ENCODE assay signal across 14 cellular contexts in the genomic region with DNA sequence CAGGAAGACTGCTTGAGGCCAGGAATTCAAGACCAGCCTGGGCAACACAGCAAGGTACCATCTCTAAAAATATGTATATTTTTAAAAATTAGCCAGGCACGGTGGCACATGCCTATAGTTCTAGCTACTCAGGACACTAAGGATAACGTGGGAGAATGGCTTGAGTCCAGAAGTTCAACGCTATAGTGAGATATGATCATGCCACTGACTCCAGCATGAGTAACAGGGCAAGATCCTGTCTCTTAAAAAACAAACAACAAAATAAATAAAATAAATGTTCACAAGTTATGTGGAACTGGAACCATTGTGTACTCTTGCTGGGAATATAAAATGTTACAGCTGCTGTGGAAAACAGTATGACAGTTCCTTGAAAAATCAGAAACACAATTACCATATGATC. TPM values are rescaled to one million over a fixed set of nuclear protein-coding genes. Genes with fewer than 3 reads are reported as not detected.
DNase-seq lines count a peak whose midpoint lies in the region; ATAC-seq and TF ChIP-seq lines count a peak whose summit lies in the region.
"Had no signal": no experiment of that assay in that cellular context is flagged by ENCODE, and none has a peak within 500 bp of the region (broad histone marks: within the 10 kb centered on the region; RNA-seq: fewer than 3 reads in every experiment).

No MANE protein-coding gene starts in this region.

- H3K27ac Mint-ChIP-seq in MCF 10A (ENCODE audit: low read depth, unreplicated experiment) (no peak overlapping the region), activated B cell treated with CpG ODN at 0.5 μM for 24 hours (peak overlapping the region; percentile 61)
- H3K27ac Mint-ChIP-seq: activated CD4-positive, alpha-beta T cell treated with anti-CD3 and anti-CD28 coated beads, Interleukin-2, amount 10 ng/mL, durations not matched to agents 24 days and 14 days; activated naive CD8-positive, alpha-beta T cell treated with anti-CD3 and anti-CD28 coated beads, Interleukin-2, amount 10 ng/mL, durations not matched to agents 7 days and 5 days had no signal

- ATAC-seq in activated B cell treated with CpG ODN at 0.5 μM for 24 hours (ENCODE audit: low read depth) (no peak), foreskin keratinocyte (peak; percentile 70), GM18505 (IDR thresholded peaks at IDR 0.05; ENCODE audit: unreplicated experiment) (no peak)

- H3K9me3 ChIP-seq in breast epithelium (no peaks in the 10 kb centered on the region), ascending aorta (no peaks in the 10 kb centered on the region)

- H3K27me3 ChIP-seq in breast epithelium (no peaks in the 10 kb centered on the region), foreskin keratinocyte (no peaks in the 10 kb centered on the region), ascending aorta (no peaks in the 10 kb centered on the region)

- H3K27ac ChIP-seq in breast epithelium (no peak overlapping the region), foreskin keratinocyte (peak overlapping the region; percentile 79), ascending aorta (no peak overlapping the region)

- TF ChIP-seq POLR2A in breast epithelium (IDR thresholded peaks at IDR 0.05) (no peak), GM18505 (IDR thresholded peaks at IDR 0.05; ENCODE audit: borderline replicate concordance, extremely low read depth, insufficient read depth, insufficient read length) (no peak)

- no peak for TF ChIP-seq CTCF in MCF 10A (IDR thresholded peaks at IDR 0.05; ENCODE audit: unreplicated experiment)
- no peak for TF ChIP-seq CTCF in breast epithelium (IDR thresholded peaks at IDR 0.05)
- TF ChIP-seq CTCF in activated B cell treated with CpG ODN at 0.5 μM for 24 hours (IDR thresholded peaks at IDR 0.05), result no peak
- TF ChIP-seq CTCF in foreskin keratinocyte (conservative IDR thresholded peaks at IDR 0.05), result no peak
- TF ChIP-seq CTCF in ascending aorta (IDR thresholded peaks at IDR 0.05), result no peak

- H3K4me3 Mint-ChIP-seq in MCF 10A (ENCODE audit: unreplicated experiment) (no peak overlapping the region), activated B cell treated with CpG ODN at 0.5 μM for 24 hours (no peak overlapping the region)
- H3K4me3 Mint-ChIP-seq: activated CD4-positive, alpha-beta T cell treated with anti-CD3 and anti-CD28 coated beads, Interleukin-2, amount 10 ng/mL, durations not matched to agents 24 days and 14 days; activated naive CD8-positive, alpha-beta T cell treated with anti-CD3 and anti-CD28 coated beads, Interleukin-2, amount 10 ng/mL, durations not matched to agents 7 days and 5 days had no signal

- CTCF ChIA-PET in MCF 10A (lab: Yijun Ruan, JAX), result interaction anchor here (0.6 kb wide), 1 partner anchor 179 kb away, joined by 3 read pairs; no protein-coding TSS in a partner anchor
- CTCF ChIA-PET in activated B cell treated with CpG ODN at 0.5 μM for 24 hours (lab: Charles Lee), result no interaction called here

- H3K27me3 Mint-ChIP-seq in MCF 10A (ENCODE audit: insufficient read depth, unreplicated experiment) (no peaks in the 10 kb centered on the region), activated B cell treated with CpG ODN at 0.5 μM for 24 hours (no peaks in the 10 kb centered on the region)
- H3K27me3 Mint-ChIP-seq: activated CD4-positive, alpha-beta T cell treated with anti-CD3 and anti-CD28 coated beads, Interleukin-2, amount 10 ng/mL, durations not matched to agents 24 days and 14 days; activated naive CD8-positive, alpha-beta T cell treated with anti-CD3 and anti-CD28 coated beads, Interleukin-2, amount 10 ng/mL, durations not matched to agents 7 days and 5 days had no signal

- no TSS peak for BruUV-seq in MCF 10A (replicated peaks; lab: Mats Ljungman, UMichigan)

- intact Hi-C loops in MCF 10A (cut with micrococcal nuclease) (loop anchor here (10.0 kb wide), 2 partner anchors 51 to 231 kb away; a partner anchor contains a TSS), breast epithelium (cut with DNase I; ENCODE audit: low total_unique reads) (no loop called here), activated B cell treated with CpG ODN at 0.5 μM for 24 hours (cut with micrococcal nuclease) (no loop called here), ascending aorta (cut with DNase I) (no loop called here)

- H3K4me1 Mint-ChIP-seq in MCF 10A (ENCODE audit: insufficient read depth, unreplicated experiment) (peaks cover 32% of the 10 kb centered on the region), activated B cell treated with CpG ODN at 0.5 μM for 24 hours (peaks cover 85% of the 10 kb centered on the region)

- H3K9me3 Mint-ChIP-seq in MCF 10A (ENCODE audit: unreplicated experiment) (no peaks in the 10 kb centered on the region), activated B cell treated with CpG ODN at 0.5 μM for 24 hours (no peaks in the 10 kb centered on the region)
- H3K9me3 Mint-ChIP-seq: activated CD4-positive, alpha-beta T cell treated with anti-CD3 and anti-CD28 coated beads, Interleukin-2, amount 10 ng/mL, durations not matched to agents 24 days and 14 days; activated naive CD8-positive, alpha-beta T cell treated with anti-CD3 and anti-CD28 coated beads, Interleukin-2, amount 10 ng/mL, durations not matched to agents 7 days and 5 days had no signal

- H3K4me1 ChIP-seq in breast epithelium (peaks cover 0 to 6% of the 10 kb centered on the region in 2 donors), foreskin keratinocyte (peaks cover 9% of the 10 kb centered on the region), ascending aorta (peaks cover 4 to 12% of the 10 kb centered on the region in 2 donors)

- DNase-seq in MCF 10A (ENCODE audit: unreplicated experiment) (peak; percentile 55), breast epithelium (ENCODE audit: low spot score in 2 of 2) (no peak), activated B cell treated with CpG ODN at 0.5 μM for 24 hours (no peak), foreskin keratinocyte (peak; percentile 32 to 59), ascending aorta (ENCODE audit: low spot score in 2 of 2) (no peak)
- DNase-seq in activated effector memory CD4-positive, alpha-beta T cell treated with Interleukin-2 at 50 U/mL for 16 hours, result no peak
- DNase-seq in activated CD4-positive, alpha-beta T cell treated with anti-CD3 and anti-CD28 coated beads for 4 hours, result no peak
- DNase-seq: 8988T; activated naive CD8-positive, alpha-beta T cell treated with anti-CD3 and anti-CD28 coated beads, Interleukin-2, amount 10 ng/mL, durations not matched to agents 7 days and 5 days; head of caudate nucleus; midbrain; NCI-H2029 treated with DMSO at 0.1 percent for 48 hours had no signal

- POLR2A ChIA-PET in MCF 10A (lab: Yijun Ruan, JAX) (interaction anchor here (0.6 to 1.1 kb wide), 3 partner anchors 48 to 406 kb away, joined by 3 to 4 read pairs (median 3); a partner anchor contains a TSS), activated B cell treated with CpG ODN at 0.5 μM for 24 hours (lab: Charles Lee) (interaction anchor here (0.6 kb wide), 1 partner anchor 46 kb away, joined by 3 read pairs; no protein-coding TSS in a partner anchor)

- H3K36me3 Mint-ChIP-seq in MCF 10A (ENCODE audit: insufficient read depth, unreplicated experiment) (peaks cover 22% of the 10 kb centered on the region), activated B cell treated with CpG ODN at 0.5 μM for 24 hours (ENCODE audit: low read depth) (peaks cover 8% of the 10 kb centered on the region)
- H3K36me3 Mint-ChIP-seq: activated naive CD8-positive, alpha-beta T cell treated with anti-CD3 and anti-CD28 coated beads, Interleukin-2, amount 10 ng/mL, durations not matched to agents 7 days and 5 days had no signal

- H3K36me3 ChIP-seq in breast epithelium (no peaks in the 10 kb centered on the region), ascending aorta (no peaks in the 10 kb centered on the region)

- no peak overlapping the region for H3K4me3 ChIP-seq in breast epithelium
- H3K4me3 ChIP-seq in ascending aorta, result no peak overlapping the region

RNA-seq across cellular contexts. Expression of a gene that starts 47.2 kb away (rescaled TPM):
- total RNA-seq in MCF 10A (2022) (101 and 105 TPM in 2 replicates), breast epithelium (100 to 1,000 TPM; 148 to 260 (median 189) TPM), activated B cell treated with CpG ODN at 0.5 μM for 24 hours (142 and 176 TPM in 2 replicates), foreskin keratinocyte (51.0 and 55.2 TPM in 2 replicates), ascending aorta (59.3 TPM)
- polyA plus RNA-seq in foreskin keratinocyte, result 23.1 and 25.0 TPM in 2 replicates

Comparison
In these comparisons a context has a peak if more than half of its experiments do, and no peak if none do; other contexts are left out.
1. DNase-seq: peak in MCF 10A (single experiment) and foreskin keratinocyte (2 of 2); none in breast epithelium (0 of 2), activated B cell treated with CpG ODN at 0.5 μM for 24 hours (single experiment), activated effector memory CD4-positive, alpha-beta T cell treated with Interleukin-2 at 50 U/mL for 16 hours (single experiment), ascending aorta (0 of 2) and activated CD4-positive, alpha-beta T cell treated with anti-CD3 and anti-CD28 coated beads for 4 hours (0 of 2).